ENCODE assay signal across 8 cellular contexts in genomic region chr1:169367686-169368405, GRCh38. TPM values are rescaled to one million over a fixed set of nuclear protein-coding genes. Genes with fewer than 3 reads are reported as not detected.
DNase-seq lines count a peak whose midpoint lies in the region; ATAC-seq and TF ChIP-seq lines count a peak whose summit lies in the region.

TSS of gene BLZF1 (plus strand) at chr1:169368195. CDS start at chr1:169369523, 1,328 bp downstream.
TSS of gene NME7 (minus strand) at chr1:169367797. CDS start at chr1:169367710, 87 bp downstream.

- H3K9ac ChIP-seq in OCI-LY3 (ENCODE audit: low read length), result peak within 1 kb of the TSS; percentile 75

- TF ChIP-seq CTCF in OCI-LY3 (IDR thresholded peaks at IDR 0.05; ENCODE audit: low read depth, low read length), result no peak

- peaks cover 32% of the 10 kb centered on the region for H3K4me1 ChIP-seq in OCI-LY3 (ENCODE audit: low read length)
- peaks cover 7% of the 10 kb centered on the region for H3K4me1 ChIP-seq in mononuclear cell (ENCODE audit: insufficient read depth, low read length)

- H3K4me2 ChIP-seq in OCI-LY3 (ENCODE audit: low read length), result peak within 1 kb of the TSS; percentile 91

- no peaks in the 10 kb centered on the region for H4K20me1 ChIP-seq in OCI-LY3 (ENCODE audit: insufficient read depth, low read length)

- H2AFZ ChIP-seq in OCI-LY3 (ENCODE audit: low read depth, low read length), result peak within 1 kb of the TSS; percentile 97

- H3K27me3 ChIP-seq in OCI-LY3 (ENCODE audit: low read depth, low read length), result no peaks in the 10 kb centered on the region
- no peaks in the 10 kb centered on the region for H3K27me3 ChIP-seq in mononuclear cell (ENCODE audit: insufficient read depth, low read length)

- peaks cover 20% of the 10 kb centered on the region for H3K36me3 ChIP-seq in OCI-LY3 (replicated peaks; ENCODE audit: low read depth, low read length)

- ATAC-seq in GM21526 (IDR thresholded peaks at IDR 0.05; ENCODE audit: low FRiP score, unreplicated experiment), result peak; percentile 98

- H3K79me2 ChIP-seq in OCI-LY3 (ENCODE audit: low read length), result peaks cover 9% of the 10 kb centered on the region

- H3K27ac ChIP-seq in OCI-LY3 (ENCODE audit: low read length), result peak within 1 kb of the TSS; percentile 77
- peak within 1 kb of the TSS; percentile 94 for H3K27ac ChIP-seq in epithelial cell of prostate

- H3K4me3 ChIP-seq in OCI-LY3 (ENCODE audit: low read length) (peak within 1 kb of the TSS; percentile 84), mononuclear cell (ENCODE audit: low read length) (peak within 1 kb of the TSS; percentile 75)

- H3K9me3 ChIP-seq in OCI-LY3 (ENCODE audit: insufficient read depth, low read length), result peaks cover 4% of the 10 kb centered on the region; the same call in 1 of the 2 replicates
- H3K9me3 ChIP-seq in mononuclear cell (ENCODE audit: low read depth, low read length), result no peaks in the 10 kb centered on the region

- DNase-seq in D341Med (ENCODE audit: low spot score) (peak; percentile 97), HuH-7 (ENCODE audit: low spot score) (peak; percentile 76), epithelial cell of prostate (ENCODE audit: low read depth, low spot score) (peak; percentile 89)
- DNase-seq in activated CD8-positive, alpha-beta memory T cell treated with anti-CD3 and anti-CD28 coated beads, Interleukin-2, amount 50 U/mL, for 48 hours, result peak; percentile 97
- DNase-seq in stimulated activated CD8-positive, alpha-beta memory T cell treated with anti-CD3 and anti-CD28 coated beads, Interleukin-4, amount 100 ng/mL, for 1 hour (ENCODE audit: low read depth in 2 of 2, low spot score in 1 of 2), result peak; percentile 95 to 97

RNA-seq across cellular contexts. Expression of gene BLZF1, which starts in this region (rescaled TPM):
- total RNA-seq in mononuclear cell, result 11.1 TPM

RNA-seq across cellular contexts. Expression of gene NME7, which starts in this region (rescaled TPM):
- total RNA-seq in mononuclear cell, result 4.0 TPM

Comparison
In these comparisons a context has a peak if more than half of its experiments do, and no peak if none do; other contexts are left out.
1. Peak in every context shown above with its lines: DNase-seq, ATAC-seq, H3K4me3 ChIP-seq and H3K27ac ChIP-seq.